In genomic region chr4:5569451-5569850, GRCh38 we compare ENCODE assay signal across 8 cellular contexts.
"Had no signal": no experiment of that assay in that cellular context is flagged by ENCODE, and none has a peak within 500 bp of the region (broad histone marks: within the 10 kb centered on the region; RNA-seq: fewer than 3 reads in every experiment).

No MANE protein-coding gene starts in this region.

- H3K4me3 ChIP-seq: GM23248, GM23338, HAP-1 had no signal

- H2AFZ ChIP-seq: GM23248, GM23338 had no signal

- H3K27ac ChIP-seq: GM23248 had no signal

- H3K4me2 ChIP-seq: GM23338 had no signal

- ATAC-seq: GM23338, HCT116 had no signal

- H3K9me3 Mint-ChIP-seq: GM23338, HFFc6 had no signal

- DNase-seq: GM23248, GOT3, H7, HCEC 1CT, HFFc6 had no signal

- H3K27ac Mint-ChIP-seq: GM23338, HFFc6 had no signal

- H3K4me3 Mint-ChIP-seq: GM23338, HFFc6 had no signal

- H3K4me1 ChIP-seq: HAP-1 had no signal

- H3K36me3 ChIP-seq: HAP-1 had no signal

- H3K9ac ChIP-seq: GM23248 had no signal

- H3K9me3 ChIP-seq: HAP-1 had no signal
